ENCODE assay signal across 8 cellular contexts in genomic region chr18:59900222-59901128, GRCh38. TPM values are rescaled to one million over a fixed set of nuclear protein-coding genes. Genes with fewer than 3 reads are reported as not detected.
DNase-seq lines count a peak whose midpoint lies in the region; ATAC-seq and TF ChIP-seq lines count a peak whose summit lies in the region.

No MANE protein-coding gene starts in this region.

- H3K4me1 Mint-ChIP-seq in activated CD4-positive, alpha-beta T cell treated with anti-CD3 and anti-CD28 coated beads, Interleukin-2, amount 10 ng/mL, durations not matched to agents 24 days and 14 days, result peaks cover 41% of the 10 kb centered on the region
- peaks cover 30 to 48% of the 10 kb centered on the region in 2 donors for H3K4me1 Mint-ChIP-seq in stimulated activated naive B cell treated with anti-CD40 and anti-IgM and Interleukin-4, amounts not matched to agents 10 μg/mL and 1 μg/mL and 100 μg/mL, for 72 hours

- intact Hi-C loops in activated CD4-positive, alpha-beta T cell treated with anti-CD3 and anti-CD28 coated beads, Interleukin-2, amount 10 ng/mL, durations not matched to agents 24 days and 14 days (cut with micrococcal nuclease), result loop anchor here (2.0 to 10.0 kb wide), 4 partner anchors 542 to 1286 kb away; partner anchors contain the start of gene LMAN1

- ATAC-seq in GM18873 (IDR thresholded peaks at IDR 0.05; ENCODE audit: low FRiP score, unreplicated experiment), result peak; percentile 23
- peak; percentile 37 for ATAC-seq in HG03135 (IDR thresholded peaks at IDR 0.05; ENCODE audit: unreplicated experiment)
- ATAC-seq in stimulated activated naive B cell treated with anti-CD40 and anti-IgM and Interleukin-4, amounts not matched to agents 10 μg/mL and 1 μg/mL and 100 μg/mL, for 72 hours (replicated peaks), result peak; percentile 57 to 61

- peaks cover 40% of the 10 kb centered on the region for H3K36me3 Mint-ChIP-seq in activated CD4-positive, alpha-beta T cell treated with anti-CD3 and anti-CD28 coated beads, Interleukin-2, amount 10 ng/mL, durations not matched to agents 24 days and 14 days (ENCODE audit: low read depth)
- peaks cover 38 to 41% of the 10 kb centered on the region in 2 donors for H3K36me3 Mint-ChIP-seq in stimulated activated naive B cell treated with anti-CD40 and anti-IgM and Interleukin-4, amounts not matched to agents 10 μg/mL and 1 μg/mL and 100 μg/mL, for 72 hours

- peak overlapping the region; percentile 77 for H3K4me3 ChIP-seq in AG09309 (ENCODE audit: control insufficient read depth, low read depth, low read length)
- H3K4me3 ChIP-seq in effector memory CD4-positive, alpha-beta T cell (ENCODE audit: insufficient read depth, low read depth, low read length, poor library complexity, severe bottlenecking), result peak overlapping the region; percentile 83

- no peak for DNase-seq in AG09309 (ENCODE audit: low read depth)
- DNase-seq in NCI-H460 (ENCODE audit: extremely low read depth, low read depth), result peak; percentile 75
- DNase-seq in activated CD4-positive, alpha-beta T cell treated with anti-CD3 and anti-CD28 coated beads, Interleukin-2, amount 10 ng/mL, durations not matched to agents 24 days and 14 days, result peak; percentile 91
- peak; percentile 47 to 60 (median 47) for DNase-seq in effector memory CD4-positive, alpha-beta T cell
- peak; percentile 23 for DNase-seq in mucosa of gallbladder (ENCODE audit: low spot score)
- peak; percentile 64 for DNase-seq in stimulated activated naive B cell treated with anti-CD40 and anti-IgM and Interleukin-4, amounts not matched to agents 10 μg/mL and 1 μg/mL and 100 μg/mL, for 72 hours

- H3K27ac Mint-ChIP-seq in activated CD4-positive, alpha-beta T cell treated with anti-CD3 and anti-CD28 coated beads, Interleukin-2, amount 10 ng/mL, durations not matched to agents 24 days and 14 days, result peak overlapping the region; percentile 99
- H3K27ac Mint-ChIP-seq in stimulated activated naive B cell treated with anti-CD40 and anti-IgM and Interleukin-4, amounts not matched to agents 10 μg/mL and 1 μg/mL and 100 μg/mL, for 72 hours, result peak overlapping the region; percentile 98

- H3K4me3 Mint-ChIP-seq in activated CD4-positive, alpha-beta T cell treated with anti-CD3 and anti-CD28 coated beads, Interleukin-2, amount 10 ng/mL, durations not matched to agents 24 days and 14 days, result peak overlapping the region; percentile 95
- H3K4me3 Mint-ChIP-seq in stimulated activated naive B cell treated with anti-CD40 and anti-IgM and Interleukin-4, amounts not matched to agents 10 μg/mL and 1 μg/mL and 100 μg/mL, for 72 hours, result peak overlapping the region; percentile 95 to 98

- peak overlapping the region; percentile 77 for H3K27ac ChIP-seq in effector memory CD4-positive, alpha-beta T cell (ENCODE audit: insufficient read depth, low read length, poor library complexity, severe bottlenecking)

- no peaks in the 10 kb centered on the region for H3K27me3 Mint-ChIP-seq in activated CD4-positive, alpha-beta T cell treated with anti-CD3 and anti-CD28 coated beads, Interleukin-2, amount 10 ng/mL, durations not matched to agents 24 days and 14 days
- no peaks in the 10 kb centered on the region for H3K27me3 Mint-ChIP-seq in stimulated activated naive B cell treated with anti-CD40 and anti-IgM and Interleukin-4, amounts not matched to agents 10 μg/mL and 1 μg/mL and 100 μg/mL, for 72 hours

- TF ChIP-seq CTCF in AG09309 (IDR thresholded peaks at IDR 0.05; ENCODE audit: control insufficient read depth, insufficient read depth, low read depth, low read length, missing control alignments), result no peak

- no peaks in the 10 kb centered on the region for H3K27me3 ChIP-seq in effector memory CD4-positive, alpha-beta T cell (replicated peaks; ENCODE audit: control insufficient read depth, insufficient read depth, low read length, poor library complexity, severe bottlenecking)

- H3K9me3 ChIP-seq in effector memory CD4-positive, alpha-beta T cell (ENCODE audit: control insufficient read depth, low read length), result no peaks in the 10 kb centered on the region

- no peaks in the 10 kb centered on the region for H3K36me3 ChIP-seq in effector memory CD4-positive, alpha-beta T cell (ENCODE audit: control insufficient read depth, insufficient read depth, low read length)

- H3K4me1 ChIP-seq in effector memory CD4-positive, alpha-beta T cell (ENCODE audit: control insufficient read depth, insufficient read depth, low read length, poor library complexity, severe bottlenecking), result peaks cover 23% of the 10 kb centered on the region

- no peaks in the 10 kb centered on the region for H3K9me3 Mint-ChIP-seq in activated CD4-positive, alpha-beta T cell treated with anti-CD3 and anti-CD28 coated beads, Interleukin-2, amount 10 ng/mL, durations not matched to agents 24 days and 14 days
- H3K9me3 Mint-ChIP-seq in stimulated activated naive B cell treated with anti-CD40 and anti-IgM and Interleukin-4, amounts not matched to agents 10 μg/mL and 1 μg/mL and 100 μg/mL, for 72 hours, result no peaks in the 10 kb centered on the region

RNA-seq across cellular contexts. Expression of gene PMAIP1, which starts 0.7 kb away (rescaled TPM):
- total RNA-seq in NCI-H460 (2014; rRNA removed; shearing (Covaris generic)), result 43.6 and 53.5 TPM in 2 replicates
- polyA plus RNA-seq in NCI-H460 (2014; cell fraction: nucleus; rRNA removed), result 26.6 and 29.2 TPM in 2 replicates
- total RNA-seq in activated CD4-positive, alpha-beta T cell treated with anti-CD3 and anti-CD28 coated beads, Interleukin-2, amount 10 ng/mL, durations not matched to agents 24 days and 14 days, result 52.5 and 54.6 TPM in 2 replicates
- total RNA-seq in mucosa of gallbladder, result 1.4 TPM

Comparison
In these comparisons a context has a peak if more than half of its experiments do, and no peak if none do; other contexts are left out.
1. RNA of gene PMAIP1, which starts 0.7 kb away (total RNA-seq): 43.6 to 53.5 TPM in NCI-H460 and 52.5 to 54.6 TPM in activated CD4-positive, alpha-beta T cell treated with anti-CD3 and anti-CD28 coated beads, Interleukin-2, amount 10 ng/mL, durations not matched to agents 24 days and 14 days; 1.4 TPM in mucosa of gallbladder (single experiment); every median in the first group is over 10 times any median in the second.
2. Peak in every context shown above with its lines, with median percentiles within 50 percentile points of each other: ATAC-seq.